ENCODE assay signal across 1 cellular context in genomic region chr9:133892193-133892920, GRCh38.
TF ChIP-seq lines count a peak whose summit lies in the region.

No MANE protein-coding gene starts in this region.

TF ChIP-seq in HepG2, 621 proteins besides CTCF, POLR2A, EP300 and RAD21 (continued from another document and continues in another):
- TF ChIP-seq ZBTB49 (CRISPR knock-in tag; IDR thresholded peaks at IDR 0.05; ENCODE audit: borderline replicate concordance): peak; percentile 64; the same call in 1 of the 2 replicates
- TF ChIP-seq HDAC6 (IDR thresholded peaks at IDR 0.05; ENCODE audit: low read depth, low read length): no peak
- peak; percentile 72; the same call in 1 of the 2 replicates for TF ChIP-seq ZNF44 (CRISPR knock-in tag; IDR thresholded peaks at IDR 0.05)
- TF ChIP-seq ZBTB33 (CRISPR knock-in tag; IDR thresholded peaks at IDR 0.05): peak; percentile 89
- TF ChIP-seq ZNF576 (CRISPR knock-in tag; IDR thresholded peaks at IDR 0.05): no peak
- TF ChIP-seq ZNF737 (CRISPR knock-in tag; IDR thresholded peaks at IDR 0.05; ENCODE audit: borderline replicate concordance): no peak
- TF ChIP-seq ZNF275 (CRISPR knock-in tag; IDR thresholded peaks at IDR 0.05; ENCODE audit: borderline replicate concordance): peak; percentile 85; the same call in 1 of the 2 replicates
- TF ChIP-seq TBX3 (IDR thresholded peaks at IDR 0.05; ENCODE audit: borderline replicate concordance): peak; percentile 96
- peak; percentile 95 for TF ChIP-seq FOXJ3 (CRISPR knock-in tag; IDR thresholded peaks at IDR 0.05; ENCODE audit: borderline replicate concordance)
- no peak for TF ChIP-seq REXO4 (CRISPR knock-in tag; IDR thresholded peaks at IDR 0.05; ENCODE audit: borderline replicate concordance)
- TF ChIP-seq ZNF770 (CRISPR knock-in tag; IDR thresholded peaks at IDR 0.05): peak; percentile 73
- TF ChIP-seq ZBTB7A (CRISPR knock-in tag; IDR thresholded peaks at IDR 0.05): peak; percentile 97
- TF ChIP-seq TCF7 (IDR thresholded peaks at IDR 0.05; ENCODE audit: low read depth): peak; percentile 73; the same call in 1 of the 2 replicates
- TF ChIP-seq RFX1 (IDR thresholded peaks at IDR 0.05): no peak
- TF ChIP-seq HHEX (CRISPR knock-in tag; IDR thresholded peaks at IDR 0.05): peak; percentile 81
- peak; percentile 96 for TF ChIP-seq SAP130 (CRISPR knock-in tag; IDR thresholded peaks at IDR 0.05; ENCODE audit: low read depth)
- no peak for TF ChIP-seq CREB3 (CRISPR knock-in tag; IDR thresholded peaks at IDR 0.05)
- peak; percentile 97 for TF ChIP-seq MEF2D (CRISPR knock-in tag; IDR thresholded peaks at IDR 0.05)
- 0 out of 2 replicates have a peak, but pooled peaks have one; percentile 45 for TF ChIP-seq POLR2AphosphoS2 (IDR thresholded peaks at IDR 0.05; ENCODE audit: low read depth, low read length)
- peak; percentile 48; the same call in 1 of the 2 replicates for TF ChIP-seq BHLHE40 (IDR thresholded peaks at IDR 0.05; ENCODE audit: low read length)
- peak; percentile 86; the same call in 1 of the 2 replicates for TF ChIP-seq TFAP4 (IDR thresholded peaks at IDR 0.05; ENCODE audit: borderline replicate concordance, low read depth)
- peak; percentile 98 for TF ChIP-seq ZNF614 (CRISPR knock-in tag; IDR thresholded peaks at IDR 0.05; ENCODE audit: borderline replicate concordance)
- TF ChIP-seq KMT2A (CRISPR knock-in tag; IDR thresholded peaks at IDR 0.05): peak; percentile 90
- TF ChIP-seq KDM1A (CRISPR knock-in tag; IDR thresholded peaks at IDR 0.05): peak; percentile 92
- TF ChIP-seq JDP2 (CRISPR knock-in tag; IDR thresholded peaks at IDR 0.05; ENCODE audit: borderline replicate concordance): no peak
- peak; percentile 85 for TF ChIP-seq ZBTB3 (CRISPR knock-in tag; IDR thresholded peaks at IDR 0.05; ENCODE audit: borderline replicate concordance, low read depth)
- TF ChIP-seq POLR2G (IDR thresholded peaks at IDR 0.05; ENCODE audit: low read depth, low read length): peak; percentile 87
- no peak for TF ChIP-seq CENPT (CRISPR knock-in tag; IDR thresholded peaks at IDR 0.05; ENCODE audit: low read depth)
- TF ChIP-seq ZBTB7B (CRISPR knock-in tag; IDR thresholded peaks at IDR 0.05): peak; percentile 97
- TF ChIP-seq ONECUT2 (CRISPR knock-in tag; IDR thresholded peaks at IDR 0.05): peak; percentile 99
- peak; percentile 52 for TF ChIP-seq MXD1 (CRISPR knock-in tag; IDR thresholded peaks at IDR 0.05)
- peak; percentile 97 for TF ChIP-seq SMAD3 (CRISPR knock-in tag; IDR thresholded peaks at IDR 0.05)
- 0 out of 2 replicates have a peak, but pooled peaks have one; percentile 40 for TF ChIP-seq DNMT3B (CRISPR knock-in tag; conservative IDR thresholded peaks at IDR 0.05)
- TF ChIP-seq TOE1 (CRISPR knock-in tag; IDR thresholded peaks at IDR 0.05): peak; percentile 89; the same call in 1 of the 2 replicates
- TF ChIP-seq ZNF552 (CRISPR knock-in tag; IDR thresholded peaks at IDR 0.05; ENCODE audit: borderline replicate concordance): peak; percentile 56; the same call in 1 of the 2 replicates
- 0 out of 2 replicates have a peak, but pooled peaks have one; percentile 37 for TF ChIP-seq DMTF1 (CRISPR knock-in tag; IDR thresholded peaks at IDR 0.05)
- TF ChIP-seq KAT2B (IDR thresholded peaks at IDR 0.05; ENCODE audit: borderline replicate concordance, low read depth, low read length): peak; percentile 89
- peak; percentile 99 for TF ChIP-seq IKZF5 (CRISPR knock-in tag; IDR thresholded peaks at IDR 0.05)
- TF ChIP-seq RNF2 (conservative IDR thresholded peaks at IDR 0.05; ENCODE audit: low read depth): no peak
- peak; percentile 98 for TF ChIP-seq GFI1 (CRISPR knock-in tag; IDR thresholded peaks at IDR 0.05; ENCODE audit: borderline replicate concordance)
- TF ChIP-seq ZC3H13 (CRISPR knock-in tag; IDR thresholded peaks at IDR 0.05): peak; percentile 83; the same call in 1 of the 2 replicates
- peak; percentile 94 for TF ChIP-seq ERF (CRISPR knock-in tag; IDR thresholded peaks at IDR 0.05)
- TF ChIP-seq PAXIP1 (CRISPR knock-in tag; conservative IDR thresholded peaks at IDR 0.05): peak; percentile 100
